8 cellular contexts compared by ENCODE assay signal in the genomic region with DNA sequence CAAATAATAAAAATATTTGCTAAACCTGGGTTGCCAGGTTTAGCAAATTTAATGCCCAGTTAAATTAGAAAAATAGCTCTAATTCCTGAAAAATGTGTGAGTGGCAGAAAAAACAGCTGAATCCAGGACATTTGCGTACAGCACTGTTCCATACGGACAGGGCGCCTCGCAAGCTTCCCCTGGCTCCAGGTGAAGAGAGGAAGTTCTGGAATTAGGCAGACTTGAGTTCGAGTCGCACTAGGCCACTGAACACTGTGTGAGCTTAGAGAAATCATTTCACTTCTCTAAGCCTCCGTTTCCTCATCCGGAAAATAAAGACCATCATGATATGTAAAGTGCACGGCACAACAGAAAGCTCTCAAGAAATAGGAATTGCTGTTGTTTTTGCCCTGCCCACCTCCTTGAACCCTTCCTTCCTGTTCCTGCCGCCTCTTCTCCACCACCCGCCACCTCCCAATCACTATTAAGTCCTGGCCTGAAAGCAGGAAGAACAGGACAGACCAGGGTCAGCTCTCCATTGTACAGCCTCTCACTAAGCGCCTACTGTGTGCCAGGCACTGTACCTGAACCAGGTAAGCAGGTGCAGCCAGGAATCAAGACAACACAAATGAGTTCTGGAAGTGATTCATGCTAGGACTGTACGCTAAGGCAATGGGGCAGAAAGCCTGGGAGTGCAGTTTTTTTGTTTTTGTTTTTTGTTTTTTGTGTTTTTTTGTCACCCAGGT. TPM values are rescaled to one million over a fixed set of nuclear protein-coding genes. Genes with fewer than 3 reads are reported as not detected.
A peak's percentile ranks its signal among the peaks of the same experiment; 100 is the strongest.
DNase-seq lines count a peak whose midpoint lies in the region; ATAC-seq, FAIRE-seq and TF ChIP-seq lines count a peak whose summit lies in the region.

No MANE protein-coding gene starts in this region.

- ATAC-seq in A549 = no peak

- intact Hi-C loops in mammary epithelial cell (cut with micrococcal nuclease) = no loop called here

- CTCF ChIA-PET in A549 (lab: Yijun Ruan, JAX) (interaction anchor here (0.9 to 5.5 kb wide), 7 partner anchors 9 to 475 kb away, joined by 3 to 36 read pairs (median 4); no protein-coding TSS in a partner anchor), mammary epithelial cell (lab: Charles Lee; ENCODE audit: low non-redundant PET) (no interaction called here)

- H3K27me3 ChIP-seq in HL-60 (ENCODE audit: insufficient read depth, poor library complexity, severe bottlenecking) (no peaks in the 10 kb centered on the region), mammary epithelial cell (ENCODE audit: insufficient read depth, low read length) (no peaks in the 10 kb centered on the region), mononuclear cell (ENCODE audit: insufficient read depth, low read length) (no peaks in the 10 kb centered on the region)

- BruUV-seq in mammary epithelial cell (replicated peaks; lab: Mats Ljungman, UMichigan) = no TSS peak

- no peak for TF ChIP-seq EP300 in A549 (IDR thresholded peaks at IDR 0.05)

- DNase-seq in A549 (ENCODE audit: low read depth in 1 of 2, low spot score in 1 of 2) (no peak), HL-60 (ENCODE audit: low read depth in 1 of 2, low spot score in 1 of 2) (no peak), mammary epithelial cell (no peak), MV-4-11 (lab: John Stamatoyannopoulos, UW) (no peak), AML-193 (lab: John Stamatoyannopoulos, UW) (no peak), AG08395 (ENCODE audit: low spot score) (no peak), GM13977 (ENCODE audit: low spot score) (no peak)

- H3K9me3 ChIP-seq in A549 = no peaks in the 10 kb centered on the region
- no peaks in the 10 kb centered on the region for H3K9me3 ChIP-seq in mammary epithelial cell (replicated peaks; ENCODE audit: insufficient read depth, low read length)
- no peaks in the 10 kb centered on the region for H3K9me3 ChIP-seq in mononuclear cell (ENCODE audit: low read depth, low read length)

- H4K20me1 ChIP-seq in mammary epithelial cell (ENCODE audit: insufficient read depth, low read length) = no peaks in the 10 kb centered on the region

- TF ChIP-seq RAD21 in A549 (conservative IDR thresholded peaks at IDR 0.05 in 1 of 2, IDR thresholded peaks at IDR 0.05 in 1 of 2) = no peak

- no peak for TF ChIP-seq POLR2A in A549 (IDR thresholded peaks at IDR 0.05; ENCODE audit: low read length)

- dilution Hi-C loops in mammary epithelial cell (cut with HindIII; ENCODE audit: low sequenced_read_pairs) = no loop called here

- H3K4me3 ChIP-seq in A549 (peak overlapping the region; percentile 91), HL-60 (replicated peaks; ENCODE audit: insufficient read depth, low read length) (peak overlapping the region; percentile 61), mammary epithelial cell (replicated peaks in 1 of 3; ENCODE audit: insufficient read depth in 1 of 3, low read depth in 2 of 3, low read length in 3 of 3) (peak overlapping the region; percentile 75 to 87 (median 81)), mononuclear cell (ENCODE audit: low read length) (peak overlapping the region; percentile 59)

- peak overlapping the region; percentile 62 to 91; a peak in 5 of 6 replicates for H3K27ac ChIP-seq in A549
- no peak overlapping the region for H3K27ac ChIP-seq in HL-60 (replicated peaks)
- no peak overlapping the region for H3K27ac ChIP-seq in mammary epithelial cell (ENCODE audit: insufficient read depth, low read depth, low read length)

- no peaks in the 10 kb centered on the region for H3K79me2 ChIP-seq in mammary epithelial cell (ENCODE audit: insufficient read depth, low read length)

- 74% methylated on average over 13 of the region's 13 CpGs for WGBS in A549 (ENCODE audit: missing lambda C conversion rate)
- 55% methylated on average over 11 of the region's 13 CpGs for WGBS in mammary epithelial cell (ENCODE audit: low coverage, missing lambda C conversion rate)

- TF ChIP-seq CTCF in A549 (IDR thresholded peaks at IDR 0.05) = no peak
- no peak for TF ChIP-seq CTCF in HL-60 (IDR thresholded peaks at IDR 0.05; ENCODE audit: insufficient read depth, low read length)
- no peak for TF ChIP-seq CTCF in mammary epithelial cell (conservative IDR thresholded peaks at IDR 0.05 in 1 of 2, IDR thresholded peaks at IDR 0.05 in 1 of 2; ENCODE audit: extremely low read depth in 1 of 2, insufficient read depth in 1 of 2, low read depth in 1 of 2, low read length in 2 of 2)
- no peak for TF ChIP-seq CTCF in GM13977 (IDR thresholded peaks at IDR 0.05; ENCODE audit: extremely low read depth, insufficient read depth, missing control alignments)

- POLR2A ChIA-PET in A549 (lab: Yijun Ruan, JAX) = no interaction called here

- H3K36me3 ChIP-seq in mammary epithelial cell (ENCODE audit: insufficient read depth, low read length) = no peaks in the 10 kb centered on the region

- in situ Hi-C loops in mammary epithelial cell (cut with MboI; ENCODE audit: low sequenced_read_pairs in 2 of 2) (no loop called here), GM13977 (cut with MboI; ENCODE audit: low pct_unique_long_range_greater_than_20kb, low sequenced_read_pairs, unreplicated experiment) (no loop called here)

- FAIRE-seq in A549 (lab: Jason Lieb, UNC) = no peak

- H2AFZ ChIP-seq in mammary epithelial cell (ENCODE audit: low read depth, low read length) = peak overlapping the region; percentile 98

- H3K9ac ChIP-seq in mammary epithelial cell (ENCODE audit: insufficient read depth, low read length) = no peak overlapping the region

- H3K4me1 ChIP-seq in A549 (peaks cover 17% of the 10 kb centered on the region), mammary epithelial cell (ENCODE audit: insufficient read depth, low read length) (peaks cover 8% of the 10 kb centered on the region), mononuclear cell (ENCODE audit: insufficient read depth, low read length) (peaks cover 29% of the 10 kb centered on the region)

- peak overlapping the region; percentile 97 for H3K4me2 ChIP-seq in A549
- peak overlapping the region; percentile 99 for H3K4me2 ChIP-seq in mammary epithelial cell (ENCODE audit: insufficient read depth, low read depth, low read length)

TF ChIP-seq in A549, 52 proteins besides CTCF, POLR2A, EP300 and RAD21:
- TF ChIP-seq NR3C1 (IDR thresholded peaks at IDR 0.05) (no peak), ZSCAN20 (CRISPR knock-in tag; IDR thresholded peaks at IDR 0.05) (no peak), EHF (CRISPR knock-in tag; IDR thresholded peaks at IDR 0.05) (no peak), JUN (IDR thresholded peaks at IDR 0.05) (no peak), CHD2 (IDR thresholded peaks at IDR 0.05; ENCODE audit: low read length, partially characterized antibody) (no peak), MAZ (IDR thresholded peaks at IDR 0.05; ENCODE audit: borderline replicate concordance, low read depth, low read length) (no peak), HOXB13 (CRISPR knock-in tag; IDR thresholded peaks at IDR 0.05; ENCODE audit: low read depth) (no peak), HOXA7 (CRISPR knock-in tag; IDR thresholded peaks at IDR 0.05) (no peak), RNF2 (IDR thresholded peaks at IDR 0.05; ENCODE audit: borderline replicate concordance, low read depth) (no peak), GATA3 (IDR thresholded peaks at IDR 0.05; ENCODE audit: borderline replicate concordance) (no peak), ZC3H11A (IDR thresholded peaks at IDR 0.05) (no peak), FOSB (CRISPR knock-in tag; IDR thresholded peaks at IDR 0.05) (no peak), PHF8 (IDR thresholded peaks at IDR 0.05; ENCODE audit: borderline replicate concordance, low read depth) (no peak), NPAS2 (CRISPR knock-in tag; IDR thresholded peaks at IDR 0.05; ENCODE audit: borderline replicate concordance) (no peak)

RNA-seq across cellular contexts. Expression of a gene that starts 0.8 kb away (rescaled TPM):
- polyA plus RNA-seq in A549 (2011; rRNA removed) = 2.9 and 3.0 TPM in 2 replicates
- polyA plus RNA-seq in A549 (2012; cell fraction: cytosol; rRNA removed) = 5.1 and 7.4 TPM in 2 replicates
- 11.4 and 15.4 TPM in 2 replicates for polyA plus RNA-seq in A549 (2012; cell fraction: nucleus; rRNA removed)
- polyA plus RNA-seq in A549 (2017; fragmentation: RNase III; extraction: RNeasy Plus Mini Kit Qiagen cat#74134 plus additional on column Dnase treatment) = 5.8 to 7.3 TPM (median 7.1 TPM) in 3 replicates
- 1.6 and 2.4 TPM in 2 replicates for polyA minus RNA-seq in A549 (2011; rRNA and poly(A)+ RNA removed)
- total RNA-seq in mammary epithelial cell = 1 to 10 TPM; 6.8 to 6.9 TPM
- polyA plus RNA-seq in mammary epithelial cell = 3.8 TPM
- 4.3 TPM for polyA minus RNA-seq in mammary epithelial cell
- total RNA-seq in mononuclear cell = 2.7 TPM

RNA-seq across cellular contexts. Expression of a gene that starts 36.1 kb away (rescaled TPM):
- 2.3 and 2.9 TPM in 2 replicates for polyA plus RNA-seq in A549 (2011; rRNA removed)
- 2.1 and 2.8 TPM in 2 replicates for polyA plus RNA-seq in A549 (2012; cell fraction: cytosol; rRNA removed)
- 2.5 and 2.9 TPM in 2 replicates for polyA plus RNA-seq in A549 (2012; cell fraction: nucleus; rRNA removed)
- polyA plus RNA-seq in A549 (2017; fragmentation: RNase III; extraction: RNeasy Plus Mini Kit Qiagen cat#74134 plus additional on column Dnase treatment) = 2.4 to 2.5 TPM (median 2.5 TPM) in 3 replicates
- 2.5 and 2.6 TPM in 2 replicates for polyA minus RNA-seq in A549 (2011; rRNA and poly(A)+ RNA removed)
- 10 to 100 TPM; 11.7 to 15.8 TPM for total RNA-seq in mammary epithelial cell
- polyA plus RNA-seq in mammary epithelial cell = 18.1 TPM
- 20.3 TPM for polyA minus RNA-seq in mammary epithelial cell
- total RNA-seq in mononuclear cell = 137 TPM

Comparison
In these comparisons a context has a peak if more than half of its experiments do, and no peak if none do; other contexts are left out.
1. H3K27ac ChIP-seq: peak in A549 (2 of 2); none in HL-60 (single experiment) and mammary epithelial cell (single experiment).
2. Peak in every context shown above with its lines, with median percentiles within 50 percentile points of each other: H3K4me3 ChIP-seq.